27 cellular contexts compared by ENCODE assay signal in genomic region chr20:61953789-61954125, GRCh38.
DNase-seq lines count a peak whose midpoint lies in the region; FAIRE-seq and TF ChIP-seq lines count a peak whose summit lies in the region.
"Had no signal": no experiment of that assay in that cellular context is flagged by ENCODE, and none has a peak within 500 bp of the region (broad histone marks: within the 10 kb centered on the region; RNA-seq: fewer than 3 reads in every experiment).

No MANE protein-coding gene starts in this region.

- FAIRE-seq in kidney (lab: Jason Lieb, UNC), result no peak
- FAIRE-seq: A549, small intestine had no signal

- H3K4me2 ChIP-seq in osteoblast (ENCODE audit: insufficient read depth, low read length), result no peak overlapping the region
- H3K4me2 ChIP-seq: A549, PC-9 had no signal

- H3K9ac ChIP-seq in kidney (ENCODE audit: low read length in 2 of 2), result no peak overlapping the region

- DNase-seq in NCI-H146 (lab: John Stamatoyannopoulos, UW) (peak; percentile 48), NCI-H146 treated with DMSO at 0.1 percent for 48 hours (lab: John Stamatoyannopoulos, UW; ENCODE audit: unreplicated experiment) (no peak), COR-L47 (lab: John Stamatoyannopoulos, UW) (peak; percentile 27), NCI-H2171 (lab: John Stamatoyannopoulos, UW) (peak; percentile 25), kidney (peak; percentile 33), osteoblast (ENCODE audit: insufficient read length, low spot score, missing footprints) (no peak), NCI-H1048 (lab: John Stamatoyannopoulos, UW) (no peak), thyroid gland (no peak)
- DNase-seq: activated CD4-positive, alpha-beta T cell treated with anti-CD3 and anti-CD28 coated beads for 48 hours; activated naive CD4-positive, alpha-beta T cell treated with anti-CD3 and anti-CD28 coated beads, Interleukin-2, amount 50 U/mL, for 16 hours; AML-193; amniotic stem cell; brain microvascular endothelial cell; CD4-positive, alpha-beta memory T cell; GF-D8; HCEC 1CT; NCI-H226; PC-9; retina; SIG-M5; small intestine; T-helper 9 cell had no signal

- H4K20me1 ChIP-seq in osteoblast (ENCODE audit: insufficient read depth, low read length), result no peaks in the 10 kb centered on the region

- H3K9me3 ChIP-seq in kidney (ENCODE audit: control insufficient read depth in 1 of 2, low read length in 2 of 2) (no peaks in the 10 kb centered on the region), osteoblast (ENCODE audit: low read depth, low read length) (no peaks in the 10 kb centered on the region), thyroid gland (no peaks in the 10 kb centered on the region)
- H3K9me3 ChIP-seq: A549, lower lobe of right lung, thoracic aorta, vagina had no signal

- H3K79me2 ChIP-seq in osteoblast (ENCODE audit: insufficient read depth, low read length), result no peaks in the 10 kb centered on the region

- H3K27me3 ChIP-seq in osteoblast (ENCODE audit: insufficient read depth, low read length) (peaks cover 3% of the 10 kb centered on the region), thyroid gland (no peaks in the 10 kb centered on the region)
- H3K27me3 ChIP-seq: brain microvascular endothelial cell, vagina had no signal

- TF ChIP-seq POLR2A in thyroid gland (IDR thresholded peaks at IDR 0.05), result no peak

- H3K4me1 ChIP-seq in kidney (ENCODE audit: control insufficient read depth in 1 of 2, insufficient read depth in 1 of 2, low read depth in 1 of 2, low read length in 2 of 2) (no peaks in the 10 kb centered on the region), osteoblast (ENCODE audit: insufficient read depth, low read length) (peaks cover 4% of the 10 kb centered on the region), thyroid gland (no peaks in the 10 kb centered on the region)
- H3K4me1 ChIP-seq: A549, lower lobe of right lung, vagina had no signal

- H3K27ac ChIP-seq in kidney (ENCODE audit: low read depth in 2 of 2, low read length in 2 of 2), result no peak overlapping the region
- no peak overlapping the region for H3K27ac ChIP-seq in osteoblast (ENCODE audit: low read depth, low read length)
- no peak overlapping the region for H3K27ac ChIP-seq in thyroid gland
- H3K27ac ChIP-seq: A549, brain microvascular endothelial cell, lower lobe of right lung, PC-9, thoracic aorta, vagina, VCaP had no signal

- 76 to 81% methylated on average over 9 to 15 of the region's 15 CpGs for WGBS in thyroid gland, 2 donors

- TF ChIP-seq CTCF in kidney (IDR thresholded peaks at IDR 0.05; ENCODE audit: borderline replicate concordance, extremely low read depth, insufficient read depth) (no peak), osteoblast (IDR thresholded peaks at IDR 0.05; ENCODE audit: extremely low read depth, low read depth, low read length) (no peak), thyroid gland (IDR thresholded peaks at IDR 0.05) (no peak)

- H3K36me3 ChIP-seq in kidney (ENCODE audit: control insufficient read depth in 1 of 2, insufficient read depth in 2 of 2, low read length in 2 of 2), result no peaks in the 10 kb centered on the region
- no peaks in the 10 kb centered on the region for H3K36me3 ChIP-seq in osteoblast (ENCODE audit: insufficient read depth, low read length)
- no peaks in the 10 kb centered on the region for H3K36me3 ChIP-seq in thyroid gland
- H3K36me3 ChIP-seq: brain microvascular endothelial cell, lower lobe of right lung, thoracic aorta, vagina had no signal

- intact Hi-C loops in kidney (cut with DNase I) (no loop called here), thyroid gland (cut with DNase I) (no loop called here)

- H2AFZ ChIP-seq in osteoblast (ENCODE audit: low read length), result no peak overlapping the region
- H2AFZ ChIP-seq: PC-9 had no signal

- H3K4me3 ChIP-seq in kidney (ENCODE audit: low read length in 2 of 2), result no peak overlapping the region
- H3K4me3 ChIP-seq in osteoblast (ENCODE audit: insufficient read depth, low read length), result no peak overlapping the region
- no peak overlapping the region for H3K4me3 ChIP-seq in thyroid gland (replicated peaks in 1 of 3)
- H3K4me3 ChIP-seq: A549, lower lobe of right lung, PC-9, thoracic aorta, vagina had no signal

Comparison
In these comparisons a context has a peak if more than half of its experiments do, and no peak if none do; other contexts are left out.
1. DNase-seq: peak in NCI-H146 (single experiment), COR-L47 (single experiment), NCI-H2171 (single experiment) and kidney (single experiment); none in NCI-H146 treated with DMSO at 0.1 percent for 48 hours (single experiment), osteoblast (single experiment), NCI-H1048 (single experiment) and thyroid gland (0 of 2).